Comparison of ENCODE assay signal across 8 cellular contexts in the genomic region with DNA sequence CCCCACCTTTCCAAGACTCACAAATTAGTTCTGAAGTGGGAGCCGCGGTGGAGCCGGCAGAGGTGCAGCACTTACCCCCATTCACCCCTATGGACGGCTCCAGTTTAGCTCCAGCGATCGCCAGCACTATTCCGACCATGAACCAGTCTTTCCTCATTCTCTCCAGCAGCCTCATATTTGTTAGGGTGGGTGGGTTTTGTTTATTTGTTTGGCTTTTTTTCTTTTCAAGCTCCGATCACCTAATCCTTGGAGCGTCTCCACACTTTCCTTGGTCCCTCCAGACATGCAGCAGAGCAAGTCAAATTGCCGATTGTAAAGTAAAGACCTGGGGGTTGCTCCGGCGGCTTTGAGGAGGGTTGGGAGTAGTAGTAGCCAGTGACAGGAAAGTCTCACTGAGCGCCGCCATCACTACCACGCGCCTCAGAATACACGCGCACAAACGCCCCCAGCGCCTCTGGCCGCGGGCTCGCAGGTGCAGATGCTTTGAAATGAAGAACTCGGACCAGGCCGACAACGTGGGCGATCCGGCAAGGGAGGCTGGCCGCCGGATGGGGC. TPM values are rescaled to one million over a fixed set of nuclear protein-coding genes. Genes with fewer than 3 reads are reported as not detected.
DNase-seq lines count a peak whose midpoint lies in the region; ATAC-seq and TF ChIP-seq lines count a peak whose summit lies in the region.

TSS of gene SLC10A7 (minus strand) at position 398 of the 555 bp plus-strand sequence. CDS start at position 175, 223 bp downstream.

- H3K9me3 Mint-ChIP-seq in WTC11, result no peaks in the 10 kb centered on the region

- peak within 1 kb of the TSS; percentile 89 for H3K27ac ChIP-seq in caudate nucleus (ENCODE audit: low read depth, low read length)

- ATAC-seq in HG03045 (IDR thresholded peaks at IDR 0.05; ENCODE audit: unreplicated experiment), result peak; percentile 88
- ATAC-seq in WTC11, result peak; percentile 88

- H3K4me3 Mint-ChIP-seq in WTC11, result no peak within 1 kb of the TSS

- peak; percentile 26 for TF ChIP-seq POLR2A in GM18526 (IDR thresholded peaks at IDR 0.05; ENCODE audit: extremely low read depth, insufficient read length)

- H3K36me3 Mint-ChIP-seq in WTC11, result no peaks in the 10 kb centered on the region

- POLR2A ChIA-PET in WTC11 (lab: Charles Lee), result no interaction called here

- DNase-seq in ACHN (peak; percentile 73), NCI-H2171 treated with DMSO at 0.1 percent for 48 hours (lab: John Stamatoyannopoulos, UW) (peak; percentile 36), WTC11 (ENCODE audit: low spot score) (peak; percentile 73), caudate nucleus (lab: John Stamatoyannopoulos, UW) (peak; percentile 1 to 84 (median 64)), islet precursor cell (peak; percentile 91)
- peak; percentile 51 to 64 (median 63) for DNase-seq in stimulated activated CD4-positive, alpha-beta T cell treated with anti-CD3 and anti-CD28 coated beads, Interleukin-12 subunit alpha, Interleukin-12 subunit beta, amount 100 ng/mL, for 48 hours (ENCODE audit: low read depth in 2 of 3, low spot score in 1 of 3)

- in situ Hi-C loops in ACHN (cut with HindIII; ENCODE audit: low pct_ligation_motif_present, low pct_unique_long_range_greater_than_20kb, low sequenced_read_pairs), result no loop called here

- CTCF ChIA-PET in WTC11 (lab: Charles Lee), result no interaction called here

- peaks cover 6% of the 10 kb centered on the region for H3K4me1 Mint-ChIP-seq in WTC11

- no peak within 1 kb of the TSS for H3K27ac Mint-ChIP-seq in WTC11

- H3K27me3 Mint-ChIP-seq in WTC11 (ENCODE audit: low read depth), result peaks cover 24% of the 10 kb centered on the region

- no peak for TF ChIP-seq CTCF in WTC11 (IDR thresholded peaks at IDR 0.05)

TF ChIP-seq in WTC11, 78 proteins besides CTCF, POLR2A, EP300 and RAD21:
- TF ChIP-seq FOXP1 (CRISPR knock-in tag; IDR thresholded peaks at IDR 0.05; ENCODE audit: borderline replicate concordance) (no peak), SMAD4 (CRISPR knock-in tag; IDR thresholded peaks at IDR 0.05) (no peak), ZNF121 (CRISPR knock-in tag; IDR thresholded peaks at IDR 0.05) (no peak), ZNF416 (CRISPR knock-in tag; IDR thresholded peaks at IDR 0.05) (no peak), GTF2I (CRISPR knock-in tag; conservative IDR thresholded peaks at IDR 0.05) (no peak), MXD4 (CRISPR knock-in tag; IDR thresholded peaks at IDR 0.05; ENCODE audit: borderline replicate concordance) (no peak), KAT7 (CRISPR knock-in tag; IDR thresholded peaks at IDR 0.05; ENCODE audit: borderline replicate concordance) (no peak), NFE2L1 (CRISPR knock-in tag; IDR thresholded peaks at IDR 0.05) (no peak), SMAD3 (CRISPR knock-in tag; IDR thresholded peaks at IDR 0.05; ENCODE audit: borderline replicate concordance) (no peak), SP1 (CRISPR knock-in tag; conservative IDR thresholded peaks at IDR 0.05) (peak; percentile 9; the same call in 1 of the 2 replicates), JAZF1 (CRISPR knock-in tag; IDR thresholded peaks at IDR 0.05) (no peak), ZNF317 (CRISPR knock-in tag; IDR thresholded peaks at IDR 0.05; ENCODE audit: borderline replicate concordance, low read depth) (no peak), FOXJ3 (CRISPR knock-in tag; IDR thresholded peaks at IDR 0.05; ENCODE audit: borderline replicate concordance) (no peak), EMX1 (CRISPR knock-in tag; IDR thresholded peaks at IDR 0.05) (no peak), MAX (CRISPR knock-in tag; IDR thresholded peaks at IDR 0.05) (peak; percentile 48; the same call in 1 of the 2 replicates), MYBL2 (CRISPR knock-in tag; IDR thresholded peaks at IDR 0.05) (0 out of 2 replicates have a peak, but pooled peaks have one; percentile 14), AR (CRISPR knock-in tag; IDR thresholded peaks at IDR 0.05) (no peak)
- TF ChIP-seq, protein P1, sequence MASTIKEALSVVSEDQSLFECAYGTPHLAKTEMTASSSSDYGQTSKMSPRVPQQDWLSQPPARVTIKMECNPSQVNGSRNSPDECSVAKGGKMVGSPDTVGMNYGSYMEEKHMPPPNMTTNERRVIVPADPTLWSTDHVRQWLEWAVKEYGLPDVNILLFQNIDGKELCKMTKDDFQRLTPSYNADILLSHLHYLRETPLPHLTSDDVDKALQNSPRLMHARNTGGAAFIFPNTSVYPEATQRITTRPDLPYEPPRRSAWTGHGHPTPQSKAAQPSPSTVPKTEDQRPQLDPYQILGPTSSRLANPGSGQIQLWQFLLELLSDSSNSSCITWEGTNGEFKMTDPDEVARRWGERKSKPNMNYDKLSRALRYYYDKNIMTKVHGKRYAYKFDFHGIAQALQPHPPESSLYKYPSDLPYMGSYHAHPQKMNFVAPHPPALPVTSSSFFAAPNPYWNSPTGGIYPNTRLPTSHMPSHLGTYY (CRISPR knock-in tag; IDR thresholded peaks at IDR 0.05), result no peak
- TF ChIP-seq, protein P2, sequence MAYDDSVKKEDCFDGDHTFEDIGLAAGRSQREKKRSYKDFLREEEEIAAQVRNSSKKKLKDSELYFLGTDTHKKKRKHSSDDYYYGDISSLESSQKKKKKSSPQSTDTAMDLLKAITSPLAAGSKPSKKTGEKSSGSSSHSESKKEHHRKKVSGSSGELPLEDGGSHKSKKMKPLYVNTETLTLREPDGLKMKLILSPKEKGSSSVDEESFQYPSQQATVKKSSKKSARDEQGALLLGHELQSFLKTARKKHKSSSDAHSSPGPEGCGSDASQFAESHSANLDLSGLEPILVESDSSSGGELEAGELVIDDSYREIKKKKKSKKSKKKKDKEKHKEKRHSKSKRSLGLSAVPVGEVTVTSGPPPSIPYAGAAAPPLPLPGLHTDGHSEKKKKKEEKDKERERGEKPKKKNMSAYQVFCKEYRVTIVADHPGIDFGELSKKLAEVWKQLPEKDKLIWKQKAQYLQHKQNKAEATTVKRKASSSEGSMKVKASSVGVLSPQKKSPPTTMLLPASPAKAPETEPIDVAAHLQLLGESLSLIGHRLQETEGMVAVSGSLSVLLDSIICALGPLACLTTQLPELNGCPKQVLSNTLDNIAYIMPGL (CRISPR knock-in tag; IDR thresholded peaks at IDR 0.05), result 0 out of 2 replicates have a peak, but pooled peaks have one; percentile 6

RNA-seq across cellular contexts. Expression of gene SLC10A7, which starts in this region (rescaled TPM):
- 3.3 to 5.0 TPM (median 4.1 TPM) in 3 replicates for total RNA-seq in WTC11 (2021)

Comparison
In these comparisons a context has a peak if more than half of its experiments do, and no peak if none do; other contexts are left out.
1. Peak in every context shown above with its lines: DNase-seq, ATAC-seq and H3K27ac ChIP-seq.
2. DNase-seq: peak in every context shown above with its lines; median percentile 91 in islet precursor cell; 73 in ACHN; 73 in WTC11; 64 in caudate nucleus; 63 in stimulated activated CD4-positive, alpha-beta T cell treated with anti-CD3 and anti-CD28 coated beads, Interleukin-12 subunit alpha, Interleukin-12 subunit beta, amount 100 ng/mL, for 48 hours; 36 in NCI-H2171 treated with DMSO at 0.1 percent for 48 hours.